25 cellular contexts compared by ENCODE assay signal in genomic region chr6:105510746-105511145, GRCh38.
A peak's percentile ranks its signal among the peaks of the same experiment; 100 is the strongest.
DNase-seq lines count a peak whose midpoint lies in the region; FAIRE-seq and TF ChIP-seq lines count a peak whose summit lies in the region.
"Had no signal": no experiment of that assay in that cellular context is flagged by ENCODE, and none has a peak within 500 bp of the region (broad histone marks: within the 10 kb centered on the region; RNA-seq: fewer than 3 reads in every experiment).

No MANE protein-coding gene starts in this region.

- no peak overlapping the region for H3K4me3 Mint-ChIP-seq in activated T-helper 1 cell treated with anti-CD3 and anti-CD28 coated beads, Interleukin-12 subunit alpha, Interleukin-12 subunit beta, Interleukin-2, Interleukin-4 antibody, amounts not matched to agents 30 ng/mL and 10 ng/mL and 1 ng/mL, durations not matched to agents 14 hours and 24 hours and 36 hours
- H3K4me3 Mint-ChIP-seq: WTC11 had no signal

- peaks cover 28% of the 10 kb centered on the region for H3K27me3 Mint-ChIP-seq in activated T-helper 1 cell treated with anti-CD3 and anti-CD28 coated beads, Interleukin-12 subunit alpha, Interleukin-12 subunit beta, Interleukin-2, Interleukin-4 antibody, amounts not matched to agents 30 ng/mL and 10 ng/mL and 1 ng/mL, durations not matched to agents 14 hours and 24 hours and 36 hours (ENCODE audit: insufficient read depth)

- H3K27me3 ChIP-seq in smooth muscle cell (ENCODE audit: low read depth) (no peaks in the 10 kb centered on the region), small intestine (ENCODE audit: control insufficient read depth in 2 of 2, insufficient read depth in 2 of 2, low read length in 2 of 2) (no peaks in the 10 kb centered on the region)
- H3K27me3 ChIP-seq: adrenal gland, BLaER1, gastroesophageal sphincter, thyroid gland had no signal

- H3K79me2 ChIP-seq in smooth muscle cell (ENCODE audit: low read depth), result no peaks in the 10 kb centered on the region

- H3K9me3 Mint-ChIP-seq in activated T-helper 1 cell treated with anti-CD3 and anti-CD28 coated beads, Interleukin-12 subunit alpha, Interleukin-12 subunit beta, Interleukin-2, Interleukin-4 antibody, amounts not matched to agents 30 ng/mL and 10 ng/mL and 1 ng/mL, durations not matched to agents 14 hours and 24 hours and 36 hours, result peaks cover 6% of the 10 kb centered on the region

- no peak for TF ChIP-seq CTCF in fibroblast of mammary gland (conservative IDR thresholded peaks at IDR 0.05; ENCODE audit: control insufficient read depth, insufficient read depth, low read depth, low read length)
- TF ChIP-seq CTCF in smooth muscle cell (IDR thresholded peaks at IDR 0.05; ENCODE audit: borderline replicate concordance, insufficient read depth, poor library complexity, severe bottlenecking), result no peak

- H2AFZ ChIP-seq in smooth muscle cell (ENCODE audit: low read depth), result no peak overlapping the region

- H4K20me1 ChIP-seq in smooth muscle cell (ENCODE audit: low read depth), result no peaks in the 10 kb centered on the region
- H4K20me1 ChIP-seq: BLaER1 had no signal

- H3K36me3 Mint-ChIP-seq in activated T-helper 1 cell treated with anti-CD3 and anti-CD28 coated beads, Interleukin-12 subunit alpha, Interleukin-12 subunit beta, Interleukin-2, Interleukin-4 antibody, amounts not matched to agents 30 ng/mL and 10 ng/mL and 1 ng/mL, durations not matched to agents 14 hours and 24 hours and 36 hours (ENCODE audit: low read depth), result no peaks in the 10 kb centered on the region
- H3K36me3 Mint-ChIP-seq: WTC11 had no signal

- H3K9me3 ChIP-seq in smooth muscle cell (replicated peaks; ENCODE audit: low read depth) (no peaks in the 10 kb centered on the region), small intestine (ENCODE audit: control insufficient read depth, low read depth) (peaks cover 1% of the 10 kb centered on the region)
- H3K9me3 ChIP-seq: adrenal gland, BLaER1, gastroesophageal sphincter, lower lobe of right lung, prostate gland, thyroid gland had no signal

- peak overlapping the region; percentile 66 for H3K4me2 ChIP-seq in smooth muscle cell
- H3K4me2 ChIP-seq: BLaER1 had no signal

- H3K27ac ChIP-seq in smooth muscle cell (ENCODE audit: low read depth) (peak overlapping the region; percentile 82), small intestine (ENCODE audit: low read depth in 1 of 2, low read length in 1 of 2) (no peak overlapping the region)
- H3K27ac ChIP-seq: adrenal gland, BLaER1, gastroesophageal sphincter, lower lobe of right lung, prostate gland, thyroid gland had no signal

- peak overlapping the region; percentile 16 for H3K27ac Mint-ChIP-seq in activated T-helper 1 cell treated with anti-CD3 and anti-CD28 coated beads, Interleukin-12 subunit alpha, Interleukin-12 subunit beta, Interleukin-2, Interleukin-4 antibody, amounts not matched to agents 30 ng/mL and 10 ng/mL and 1 ng/mL, durations not matched to agents 14 hours and 24 hours and 36 hours
- H3K27ac Mint-ChIP-seq: WTC11 had no signal

- no peak for FAIRE-seq in small intestine (lab: Jason Lieb, UNC)
- FAIRE-seq: kidney had no signal

- H3K4me3 ChIP-seq in fibroblast of mammary gland (ENCODE audit: control insufficient read depth, low read depth, low read length) (no peak overlapping the region), smooth muscle cell (no peak overlapping the region), small intestine (ENCODE audit: low read depth in 1 of 2, low read length in 2 of 2) (no peak overlapping the region)
- H3K4me3 ChIP-seq: adrenal gland, BLaER1, gastroesophageal sphincter, lower lobe of right lung, prostate gland, thyroid gland had no signal

- H3K9ac ChIP-seq in smooth muscle cell (ENCODE audit: low read depth), result peak overlapping the region; percentile 30
- H3K9ac ChIP-seq: BLaER1 had no signal

- intact Hi-C loops in activated T-helper 1 cell treated with anti-CD3 and anti-CD28 coated beads, Interleukin-12 subunit alpha, Interleukin-12 subunit beta, Interleukin-2, Interleukin-4 antibody, amounts not matched to agents 30 ng/mL and 10 ng/mL and 1 ng/mL, durations not matched to agents 14 hours and 24 hours and 36 hours (cut with micrococcal nuclease), result loop anchor here (1.0 to 5.0 kb wide), 3 partner anchors 17 to 136 kb away; no protein-coding TSS in a partner anchor

- peak; percentile 28 for DNase-seq in ELR (ENCODE audit: low read depth)
- DNase-seq in activated T-helper 1 cell treated with anti-CD3 and anti-CD28 coated beads, Interleukin-12 subunit alpha, Interleukin-12 subunit beta, Interleukin-2, Interleukin-4 antibody, amounts not matched to agents 30 ng/mL and 10 ng/mL and 1 ng/mL, durations not matched to agents 14 hours and 24 hours and 36 hours (ENCODE audit: low spot score), result no peak
- peak; percentile 68 for DNase-seq in fibroblast of mammary gland (ENCODE audit: low read depth)
- DNase-seq in smooth muscle cell (lab: John Stamatoyannopoulos, UW; ENCODE audit: unreplicated experiment), result no peak
- DNase-seq in activated naive CD4-positive, alpha-beta T cell treated with Interleukin-2 at 50 U/mL for 16 hours, result no peak
- no peak for DNase-seq in small intestine
- no peak for DNase-seq in hypothalamus (lab: John Stamatoyannopoulos, UW)
- DNase-seq: activated CD4-positive, alpha-beta T cell treated with anti-CD3 and anti-CD28 coated beads, Interleukin-2, amount 50 U/mL, for 4 hours; activated CD8-positive, alpha-beta memory T cell treated with anti-CD3 and anti-CD28 coated beads, Interleukin-2, amount 50 U/mL, for 48 hours; activated effector memory CD4-positive, alpha-beta T cell treated with anti-CD3 and anti-CD28 coated beads, Interleukin-2, amount 50 U/mL, for 16 hours; adrenal gland; dermis blood vessel endothelial cell; HCEC 1CT; kidney; lower lobe of right lung; NCI-H1436 treated with DMSO at 0.1 percent for 48 hours; NCI-H524 treated with DMSO at 0.1 percent for 48 hours; RPMI8226; stimulated activated CD4-positive, alpha-beta T cell treated with anti-CD3 and anti-CD28 coated beads, Interleukin-4, amount 100 ng/mL, for 1 hour; stimulated activated naive CD8-positive, alpha-beta T cell treated with anti-CD3 and anti-CD28 coated beads, Interleukin-15, Interleukin-2, amounts not matched to agents 100 U/mL and 50 U/mL, for 24 hours; thyroid gland had no signal

- H3F3A ChIP-seq in smooth muscle cell (ENCODE audit: low read depth), result peaks cover 7% of the 10 kb centered on the region

- peaks cover 32% of the 10 kb centered on the region for H3K4me1 Mint-ChIP-seq in activated T-helper 1 cell treated with anti-CD3 and anti-CD28 coated beads, Interleukin-12 subunit alpha, Interleukin-12 subunit beta, Interleukin-2, Interleukin-4 antibody, amounts not matched to agents 30 ng/mL and 10 ng/mL and 1 ng/mL, durations not matched to agents 14 hours and 24 hours and 36 hours (ENCODE audit: low read depth)

- no peaks in the 10 kb centered on the region for H3K36me3 ChIP-seq in smooth muscle cell (ENCODE audit: low read depth)
- H3K36me3 ChIP-seq in small intestine (ENCODE audit: control insufficient read depth in 2 of 2, insufficient read depth in 2 of 2, low read length in 2 of 2), result no peaks in the 10 kb centered on the region
- H3K36me3 ChIP-seq: adrenal gland, BLaER1, gastroesophageal sphincter, lower lobe of right lung, prostate gland, thyroid gland had no signal

- H3K4me1 ChIP-seq in smooth muscle cell (ENCODE audit: low read depth), result peaks cover 15% of the 10 kb centered on the region
- peaks cover 0 to 4% of the 10 kb centered on the region in 2 donors for H3K4me1 ChIP-seq in small intestine (ENCODE audit: control insufficient read depth in 2 of 2, insufficient read depth in 1 of 2, low read depth in 1 of 2, low read length in 1 of 2)
- H3K4me1 ChIP-seq: adrenal gland, BLaER1, prostate gland, thyroid gland had no signal

Comparison
In these comparisons a context has a peak if more than half of its experiments do, and no peak if none do; other contexts are left out.
1. DNase-seq: peak in ELR (single experiment) and fibroblast of mammary gland (single experiment); none in activated T-helper 1 cell treated with anti-CD3 and anti-CD28 coated beads, Interleukin-12 subunit alpha, Interleukin-12 subunit beta, Interleukin-2, Interleukin-4 antibody, amounts not matched to agents 30 ng/mL and 10 ng/mL and 1 ng/mL, durations not matched to agents 14 hours and 24 hours and 36 hours (single experiment), smooth muscle cell (single experiment), activated naive CD4-positive, alpha-beta T cell treated with Interleukin-2 at 50 U/mL for 16 hours (single experiment), small intestine (single experiment) and hypothalamus (0 of 51).